ENCODE assay signal across 1 cellular context in genomic region chr20:1622450-1622849, GRCh38.
TF ChIP-seq lines count a peak whose summit lies in the region.

No MANE protein-coding gene starts in this region.

TF ChIP-seq in HepG2, 621 proteins besides CTCF, POLR2A, EP300 and RAD21 (continued from another document):
- TF ChIP-seq ZNF142 (CRISPR knock-in tag; IDR thresholded peaks at IDR 0.05) (no peak), SETDB1 (CRISPR knock-in tag; IDR thresholded peaks at IDR 0.05; ENCODE audit: borderline replicate concordance) (no peak), AGO1 (IDR thresholded peaks at IDR 0.05; ENCODE audit: low read depth, low read length, poor library complexity, severe bottlenecking) (no peak), HES4 (CRISPR knock-in tag; IDR thresholded peaks at IDR 0.05; ENCODE audit: borderline replicate concordance) (no peak), ARNT (IDR thresholded peaks at IDR 0.05) (no peak), EZH2 (conservative IDR thresholded peaks at IDR 0.05; ENCODE audit: low read depth, low read length) (no peak), JDP2 (CRISPR knock-in tag; IDR thresholded peaks at IDR 0.05; ENCODE audit: borderline replicate concordance) (no peak), GRHL1 (CRISPR knock-in tag; conservative IDR thresholded peaks at IDR 0.05) (no peak), CAMTA2 (CRISPR knock-in tag; IDR thresholded peaks at IDR 0.05; ENCODE audit: borderline replicate concordance) (no peak), NBN (conservative IDR thresholded peaks at IDR 0.05) (no peak), ZNF761 (CRISPR knock-in tag; conservative IDR thresholded peaks at IDR 0.05) (no peak), HMGXB3 (CRISPR knock-in tag; IDR thresholded peaks at IDR 0.05; ENCODE audit: borderline replicate concordance) (no peak), ETV6 (CRISPR knock-in tag; conservative IDR thresholded peaks at IDR 0.05) (no peak), CBX1 (IDR thresholded peaks at IDR 0.05; ENCODE audit: low read depth) (no peak), ZNF414 (CRISPR knock-in tag; IDR thresholded peaks at IDR 0.05) (no peak), PCBP2 (optimal IDR thresholded peaks at IDR 0.05; ENCODE audit: low read depth, low read length, poor library complexity, severe bottlenecking) (no peak), TFAP4 (IDR thresholded peaks at IDR 0.05; ENCODE audit: borderline replicate concordance, low read depth) (no peak), ZNF691 (CRISPR knock-in tag; IDR thresholded peaks at IDR 0.05; ENCODE audit: borderline replicate concordance, low read depth) (no peak)
